In the genomic region with DNA sequence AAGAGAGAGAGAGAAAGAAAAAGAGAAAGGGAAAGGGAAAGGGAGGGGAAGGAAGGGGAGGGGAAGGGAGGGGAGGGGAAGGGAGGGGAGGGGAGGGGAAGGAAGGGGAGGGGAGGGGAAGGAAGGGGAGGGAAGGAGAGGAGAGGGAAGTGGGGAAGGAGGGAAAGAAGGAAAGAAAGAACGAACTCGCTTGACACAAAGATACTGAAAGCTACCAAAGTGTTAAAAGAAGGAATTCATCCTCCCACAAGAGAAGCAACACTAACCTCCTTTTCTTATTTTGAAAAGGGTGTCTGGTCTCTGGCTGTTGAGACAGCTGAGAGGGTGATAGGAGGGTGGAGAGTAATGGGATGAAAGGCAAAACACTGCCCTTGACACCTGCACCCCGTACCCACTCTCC, we compare ENCODE assay signal across 15 cellular contexts.
A peak's percentile ranks its signal among the peaks of the same experiment; 100 is the strongest.
DNase-seq lines count a peak whose midpoint lies in the region; ATAC-seq, FAIRE-seq and TF ChIP-seq lines count a peak whose summit lies in the region.
"Had no signal": no experiment of that assay in that cellular context is flagged by ENCODE, and none has a peak within 500 bp of the region (broad histone marks: within the 10 kb centered on the region; RNA-seq: fewer than 3 reads in every experiment).

No MANE protein-coding gene starts in this region.

- no peak overlapping the region for H3K27ac ChIP-seq in HepG2 (ENCODE audit: extremely low read length, insufficient read depth, low read length)
- no peak overlapping the region for H3K27ac ChIP-seq in right lobe of liver
- no peak overlapping the region for H3K27ac ChIP-seq in neuronal stem cell (replicated peaks; ENCODE audit: low read length)
- H3K27ac ChIP-seq: 22Rv1 had no signal

- no peak overlapping the region for H2BK15ac ChIP-seq in neuronal stem cell (ENCODE audit: low read length)

- intact Hi-C loops in HepG2 (cut with micrococcal nuclease; ENCODE audit: unreplicated experiment) (no loop called here), right lobe of liver (cut with DNase I) (no loop called here)
- intact Hi-C loops in activated CD4-positive, alpha-beta T cell treated with anti-CD3 and anti-CD28 coated beads, Interleukin-2, amount 10 ng/mL, durations not matched to agents 24 days and 14 days (cut with micrococcal nuclease) = no loop called here

- no peak overlapping the region for H4K8ac ChIP-seq in neuronal stem cell (ENCODE audit: low read depth, low read length)

- no peak overlapping the region for H2BK5ac ChIP-seq in neuronal stem cell (ENCODE audit: low read length)

- H2AFZ ChIP-seq in HepG2 (ENCODE audit: low read length) = no peak overlapping the region
- H2AFZ ChIP-seq in neuronal stem cell (ENCODE audit: low read length) = no peak overlapping the region
- H2AFZ ChIP-seq: GM23338 had no signal

- H4K20me1 ChIP-seq in HepG2 (ENCODE audit: insufficient read depth, low read length) = peaks cover 10% of the 10 kb centered on the region; the same call in 1 of the 2 replicates

- H2BK120ac ChIP-seq in neuronal stem cell (ENCODE audit: low read depth, low read length) = no peak overlapping the region

- H3K36me3 Mint-ChIP-seq in WTC11 = peaks cover 41% of the 10 kb centered on the region
- H3K36me3 Mint-ChIP-seq in activated CD4-positive, alpha-beta T cell treated with anti-CD3 and anti-CD28 coated beads, Interleukin-2, amount 10 ng/mL, durations not matched to agents 24 days and 14 days (ENCODE audit: low read depth) = no peaks in the 10 kb centered on the region
- H3K36me3 Mint-ChIP-seq: CD4-positive, alpha-beta memory T cell had no signal

- H3K9ac ChIP-seq in HepG2 (ENCODE audit: insufficient read depth, low read depth, low read length) (no peak overlapping the region), neuronal stem cell (ENCODE audit: low read depth, low read length, poor library complexity) (no peak overlapping the region)

- no peak overlapping the region for H3K14ac ChIP-seq in neuronal stem cell (ENCODE audit: low read length)

- in situ Hi-C loops in HepG2 (cut with HindIII; ENCODE audit: extremely low pct_ligation_motif_present, low pct_unique_long_range_greater_than_20kb) = no loop called here

- no peak for TF ChIP-seq RAD21 in HepG2 (CRISPR knock-in tag; IDR thresholded peaks at IDR 0.05)

- no peak for TF ChIP-seq EP300 in HepG2 (IDR thresholded peaks at IDR 0.05; ENCODE audit: low read depth in 2 of 2, low read length in 2 of 2)
- no peak for TF ChIP-seq EP300 in HepG2 (CRISPR knock-in tag; IDR thresholded peaks at IDR 0.05; ENCODE audit: borderline replicate concordance)

- BruUV-seq in HepG2 (replicated peaks; lab: Mats Ljungman, UMichigan) = no TSS peak

- peak overlapping the region; percentile 76 for H3K18ac ChIP-seq in neuronal stem cell (ENCODE audit: low read length)

- TF ChIP-seq CTCF in HepG2 (CRISPR knock-in tag; IDR thresholded peaks at IDR 0.05) = no peak
- no peak for TF ChIP-seq CTCF in right lobe of liver (IDR thresholded peaks at IDR 0.05)
- TF ChIP-seq CTCF in WTC11 (IDR thresholded peaks at IDR 0.05) = no peak

- H3K4me2 ChIP-seq in HepG2 (ENCODE audit: low read depth, low read length) = no peak overlapping the region
- no peak overlapping the region for H3K4me2 ChIP-seq in neuronal stem cell (ENCODE audit: insufficient read depth, low read length, poor library complexity, severe bottlenecking)
- H3K4me2 ChIP-seq: GM23338 had no signal

- no peak overlapping the region for H3K23ac ChIP-seq in neuronal stem cell (ENCODE audit: low read depth, low read length, poor library complexity)

- CTCF ChIA-PET in HepG2 (lab: Yijun Ruan, JAX; ENCODE audit: low intra/inter-chr PET ratio, low total read pairs) (no interaction called here), WTC11 (lab: Charles Lee) (no interaction called here)

- H3K27me3 ChIP-seq in HepG2 (ENCODE audit: control insufficient read depth in 1 of 2, insufficient read depth in 2 of 2, low read length in 2 of 2) (no peaks in the 10 kb centered on the region), right lobe of liver (no peaks in the 10 kb centered on the region), neuronal stem cell (ENCODE audit: control insufficient read depth in 3 of 3, insufficient read depth in 3 of 3, low read depth in 1 of 3, low read length in 3 of 3) (no peaks in the 10 kb centered on the region)

- peaks cover 15 to 46% of the 10 kb centered on the region in 2 experiments; a peak in 4 of 5 replicates for H3K36me3 ChIP-seq in HepG2 (replicated peaks in 1 of 2; ENCODE audit: control insufficient read depth in 1 of 2, insufficient read depth in 2 of 2, low read length in 2 of 2)
- no peaks in the 10 kb centered on the region for H3K36me3 ChIP-seq in right lobe of liver
- H3K36me3 ChIP-seq in neuronal stem cell (replicated peaks in 1 of 2; ENCODE audit: control insufficient read depth in 2 of 2, insufficient read depth in 2 of 2, low read length in 2 of 2) = no peaks in the 10 kb centered on the region

- no peak overlapping the region for H2AK5ac ChIP-seq in neuronal stem cell (ENCODE audit: low read depth, low read length)

- no peaks in the 10 kb centered on the region for H3K4me1 ChIP-seq in HepG2 (ENCODE audit: insufficient read depth, low read length)
- no peaks in the 10 kb centered on the region for H3K4me1 ChIP-seq in right lobe of liver
- H3K4me1 ChIP-seq in neuronal stem cell (ENCODE audit: control insufficient read depth in 2 of 2, insufficient read depth in 1 of 2, low read depth in 1 of 2, low read length in 2 of 2) = peaks cover 0 to 2% of the 10 kb centered on the region in 2 donors

- ATAC-seq in HepG2 (no peak), right lobe of liver (no peak), WTC11 (no peak), GM21825 (IDR thresholded peaks at IDR 0.05; ENCODE audit: unreplicated experiment) (no peak)

- H3K27me3 Mint-ChIP-seq in WTC11 (ENCODE audit: low read depth) = no peaks in the 10 kb centered on the region
- H3K27me3 Mint-ChIP-seq in activated CD4-positive, alpha-beta T cell treated with anti-CD3 and anti-CD28 coated beads, Interleukin-2, amount 10 ng/mL, durations not matched to agents 24 days and 14 days = no peaks in the 10 kb centered on the region

- DNase-seq in HepG2 (ENCODE audit: low spot score) (no peak), right lobe of liver (no peak), WTC11 (ENCODE audit: low spot score) (no peak), neuronal stem cell (ENCODE audit: low spot score) (no peak), nucleus accumbens (lab: John Stamatoyannopoulos, UW) (no peak)
- DNase-seq in activated CD4-positive, alpha-beta T cell treated with anti-CD3 and anti-CD28 coated beads, Interleukin-2, amount 10 ng/mL, durations not matched to agents 24 days and 14 days = no peak
- DNase-seq: CD4-positive, alpha-beta memory T cell had no signal

- H3K27ac Mint-ChIP-seq in WTC11 = no peak overlapping the region
- no peak overlapping the region for H3K27ac Mint-ChIP-seq in activated CD4-positive, alpha-beta T cell treated with anti-CD3 and anti-CD28 coated beads, Interleukin-2, amount 10 ng/mL, durations not matched to agents 24 days and 14 days
- H3K27ac Mint-ChIP-seq: B cell; CD4-positive, alpha-beta memory T cell had no signal

- no peaks in the 10 kb centered on the region for H3K9me3 ChIP-seq in HepG2 (ENCODE audit: low read length)
- no peaks in the 10 kb centered on the region for H3K9me3 ChIP-seq in right lobe of liver
- peaks cover 0 to 7% of the 10 kb centered on the region in 2 donors for H3K9me3 ChIP-seq in neuronal stem cell (replicated peaks in 1 of 2; ENCODE audit: control insufficient read depth in 2 of 2, insufficient read depth in 1 of 2, low read depth in 1 of 2, low read length in 2 of 2)

- POLR2A ChIA-PET in HepG2 (lab: Yijun Ruan, JAX) (no interaction called here), WTC11 (lab: Charles Lee) (interaction anchor here (0.6 kb wide), 1 partner anchor 54 kb away, joined by 3 read pairs; no protein-coding TSS in a partner anchor)

- no peak overlapping the region for H4K91ac ChIP-seq in neuronal stem cell (ENCODE audit: low read depth, low read length, poor library complexity)

- no peak overlapping the region for H2BK12ac ChIP-seq in neuronal stem cell (ENCODE audit: low read length)

- no peak overlapping the region for H3K4ac ChIP-seq in neuronal stem cell (ENCODE audit: low read length)

- H3K79me1 ChIP-seq in neuronal stem cell (ENCODE audit: low read depth, low read length) = no peaks in the 10 kb centered on the region

- WGBS in HepG2 (ENCODE audit: low lambda C conversion rate) = 97% methylated on average over 3 of the region's 3 CpGs
- WGBS in right lobe of liver (ENCODE audit: insufficient coverage, low coverage, low lambda C conversion rate, missing lambda C conversion rate) = 57% methylated on average over 2 of the region's 3 CpGs
- WGBS in neuronal stem cell (ENCODE audit: extremely low coverage in 2 of 2, insufficient read length in 2 of 2, insufficient replicate concordance in 1 of 2), 2 donors = no CpG with 5 or more reads among the region's 3 CpGs

- no peak for FAIRE-seq in HepG2 (lab: Jason Lieb, UNC)
- FAIRE-seq: A204.1, GM12878, GM19239 had no signal

- H3K4me1 Mint-ChIP-seq in WTC11 = peaks cover 22% of the 10 kb centered on the region
- H3K4me1 Mint-ChIP-seq in activated CD4-positive, alpha-beta T cell treated with anti-CD3 and anti-CD28 coated beads, Interleukin-2, amount 10 ng/mL, durations not matched to agents 24 days and 14 days = no peaks in the 10 kb centered on the region
- H3K4me1 Mint-ChIP-seq: B cell; CD4-positive, alpha-beta memory T cell had no signal

- H3K79me2 ChIP-seq in HepG2 (ENCODE audit: insufficient read depth, low read length) = no peaks in the 10 kb centered on the region

- peaks cover 18% of the 10 kb centered on the region for H3K9me3 Mint-ChIP-seq in WTC11
- H3K9me3 Mint-ChIP-seq in activated CD4-positive, alpha-beta T cell treated with anti-CD3 and anti-CD28 coated beads, Interleukin-2, amount 10 ng/mL, durations not matched to agents 24 days and 14 days = no peaks in the 10 kb centered on the region

- no peak overlapping the region for H3K4me3 ChIP-seq in HepG2 (replicated peaks in 1 of 3; ENCODE audit: insufficient read depth in 1 of 3, low read depth in 2 of 3, low read length in 3 of 3)
- no peak overlapping the region for H3K4me3 ChIP-seq in right lobe of liver
- no peak overlapping the region for H3K4me3 ChIP-seq in neuronal stem cell (ENCODE audit: low read length in 2 of 2)
- H3K4me3 ChIP-seq: GM12878, GM23338 had no signal

- no peak overlapping the region for H3K4me3 Mint-ChIP-seq in WTC11
- H3K4me3 Mint-ChIP-seq in activated CD4-positive, alpha-beta T cell treated with anti-CD3 and anti-CD28 coated beads, Interleukin-2, amount 10 ng/mL, durations not matched to agents 24 days and 14 days = no peak overlapping the region
- H3K4me3 Mint-ChIP-seq: B cell, GM23338, H9 had no signal

- TF ChIP-seq POLR2A in HepG2 (IDR thresholded peaks at IDR 0.05; ENCODE audit: insufficient read depth in 1 of 2, low read depth in 2 of 2, low read length in 2 of 2) (no peak), right lobe of liver (IDR thresholded peaks at IDR 0.05) (no peak)

TF ChIP-seq in HepG2, 621 proteins besides CTCF, POLR2A, EP300 and RAD21 (continues in another document):
- peak; percentile 89 for TF ChIP-seq PCBP2 (optimal IDR thresholded peaks at IDR 0.05; ENCODE audit: low read depth, low read length, poor library complexity, severe bottlenecking)
